Comparison of ENCODE assay signal across 22 cellular contexts in genomic region chrX:47351706-47352105, GRCh38. TPM values are rescaled to one million over a fixed set of nuclear protein-coding genes. Genes with fewer than 3 reads are reported as not detected.
DNase-seq lines count a peak whose midpoint lies in the region; ATAC-seq and TF ChIP-seq lines count a peak whose summit lies in the region.
"Had no signal": no experiment of that assay in that cellular context is flagged by ENCODE, and none has a peak within 500 bp of the region (broad histone marks: within the 10 kb centered on the region; RNA-seq: fewer than 3 reads in every experiment).

No MANE protein-coding gene starts in this region.

- H3K4me1 ChIP-seq in RWPE2 (ENCODE audit: insufficient read depth, poor library complexity, severe bottlenecking) = no peaks in the 10 kb centered on the region
- no peaks in the 10 kb centered on the region for H3K4me1 ChIP-seq in fibroblast of lung (ENCODE audit: control insufficient read depth, extremely low read depth, insufficient read depth, low read length)
- H3K4me1 ChIP-seq: SJSA1, suprapubic skin had no signal

- H3K27ac ChIP-seq in RWPE2 (ENCODE audit: poor library complexity, severe bottlenecking) = no peak overlapping the region
- H3K27ac ChIP-seq in fibroblast of lung (ENCODE audit: insufficient read depth, low read length) = no peak overlapping the region
- H3K27ac ChIP-seq: SJSA1, suprapubic skin had no signal

- no peaks in the 10 kb centered on the region for H3K4me1 Mint-ChIP-seq in chondrocyte (ENCODE audit: low read depth)
- H3K4me1 Mint-ChIP-seq: activated CD4-positive, alpha-beta T cell treated with anti-CD3 and anti-CD28 coated beads, Interleukin-2, amount 10 ng/mL, durations not matched to agents 7 days and 5 days; activated naive CD4-positive, alpha-beta T cell treated with anti-CD3 and anti-CD28 coated beads, Interleukin-2, amount 10 ng/mL, durations not matched to agents 7 days and 5 days had no signal

- H3K4me3 ChIP-seq in RWPE2 (ENCODE audit: severe bottlenecking) = no peak overlapping the region
- no peak overlapping the region for H3K4me3 ChIP-seq in fibroblast of lung (replicated peaks in 1 of 4; ENCODE audit: control extremely low read depth in 1 of 4, insufficient read depth in 1 of 4, low read depth in 3 of 4, low read length in 4 of 4)
- H3K4me3 ChIP-seq: SJSA1, smooth muscle cell, suprapubic skin had no signal

- H3K36me3 Mint-ChIP-seq in chondrocyte (ENCODE audit: low read depth) = no peaks in the 10 kb centered on the region
- H3K36me3 Mint-ChIP-seq: activated naive CD4-positive, alpha-beta T cell treated with anti-CD3 and anti-CD28 coated beads, Interleukin-2, amount 10 ng/mL, durations not matched to agents 7 days and 5 days had no signal

- no peak overlapping the region for H3K27ac Mint-ChIP-seq in chondrocyte (ENCODE audit: unreplicated experiment)
- H3K27ac Mint-ChIP-seq: activated CD4-positive, alpha-beta T cell treated with anti-CD3 and anti-CD28 coated beads, Interleukin-2, amount 10 ng/mL, durations not matched to agents 7 days and 5 days; activated naive CD4-positive, alpha-beta T cell treated with anti-CD3 and anti-CD28 coated beads, Interleukin-2, amount 10 ng/mL, durations not matched to agents 7 days and 5 days; activated T-helper 1 cell treated with anti-CD3 and anti-CD28 coated beads, Interleukin-12 subunit alpha, Interleukin-12 subunit beta, Interleukin-2, Interleukin-4 antibody, amounts not matched to agents 30 ng/mL and 10 ng/mL and 1 ng/mL, durations not matched to agents 14 hours and 24 hours and 36 hours; T-helper 1 cell treated with Interleukin-12 subunit alpha and Interleukin-12 subunit beta and Interleukin-4 antibody, amounts not matched to agents 30 μg/mL and 1 μg/mL, for 36 hours had no signal

- DNase-seq in A172 (ENCODE audit: low spot score) (peak; percentile 45), GM04504 (ENCODE audit: low read depth) (peak; percentile 28), RWPE2 (ENCODE audit: low spot score) (no peak), fibroblast of lung (ENCODE audit: low read depth in 2 of 2) (peak; percentile 9 to 67), chondrocyte (ENCODE audit: low spot score) (no peak), RPMI8226 (no peak)
- no peak for DNase-seq in activated CD4-positive, alpha-beta T cell treated with anti-CD3 and anti-CD28 coated beads, Interleukin-2, amount 50 U/mL, for 1 hour
- DNase-seq: activated CD4-positive, alpha-beta T cell treated with anti-CD3 and anti-CD28 coated beads, Interleukin-2, amount 10 ng/mL, durations not matched to agents 7 days and 5 days; activated naive CD4-positive, alpha-beta T cell treated with anti-CD3 and anti-CD28 coated beads, Interleukin-2, amount 10 ng/mL, durations not matched to agents 7 days and 5 days; foreskin melanocyte; NCI-H1436 treated with DMSO at 0.1 percent for 48 hours; NCI-H510A treated with DMSO at 0.1 percent for 48 hours; stimulated activated CD4-positive, alpha-beta T cell treated with anti-CD3 and anti-CD28 coated beads, Interleukin-2, amount 100 ng/mL, for 24 hours had no signal

- TF ChIP-seq CTCF in RWPE2 (IDR thresholded peaks at IDR 0.05; ENCODE audit: poor library complexity, severe bottlenecking) (no peak), fibroblast of lung (conservative IDR thresholded peaks at IDR 0.05 in 1 of 2, IDR thresholded peaks at IDR 0.05 in 1 of 2; ENCODE audit: low read depth in 1 of 2, low read length in 2 of 2) (no peak), chondrocyte (IDR thresholded peaks at IDR 0.05) (no peak)

- no peaks in the 10 kb centered on the region for H3K27me3 Mint-ChIP-seq in chondrocyte (ENCODE audit: low read depth)
- H3K27me3 Mint-ChIP-seq: activated CD4-positive, alpha-beta T cell treated with anti-CD3 and anti-CD28 coated beads, Interleukin-2, amount 10 ng/mL, durations not matched to agents 7 days and 5 days; activated naive CD4-positive, alpha-beta T cell treated with anti-CD3 and anti-CD28 coated beads, Interleukin-2, amount 10 ng/mL, durations not matched to agents 7 days and 5 days had no signal

- H3K79me2 ChIP-seq in fibroblast of lung (ENCODE audit: control insufficient read depth, insufficient read depth, low read length) = no peaks in the 10 kb centered on the region

- peaks cover 2% of the 10 kb centered on the region for H3K9me3 Mint-ChIP-seq in chondrocyte (ENCODE audit: low read depth)
- H3K9me3 Mint-ChIP-seq: activated CD4-positive, alpha-beta T cell treated with anti-CD3 and anti-CD28 coated beads, Interleukin-2, amount 10 ng/mL, durations not matched to agents 7 days and 5 days; activated naive CD4-positive, alpha-beta T cell treated with anti-CD3 and anti-CD28 coated beads, Interleukin-2, amount 10 ng/mL, durations not matched to agents 7 days and 5 days; activated T-helper 1 cell treated with anti-CD3 and anti-CD28 coated beads, Interleukin-12 subunit alpha, Interleukin-12 subunit beta, Interleukin-2, Interleukin-4 antibody, amounts not matched to agents 30 ng/mL and 10 ng/mL and 1 ng/mL, durations not matched to agents 14 hours and 24 hours and 36 hours; T-helper 1 cell treated with Interleukin-12 subunit alpha and Interleukin-12 subunit beta and Interleukin-4 antibody, amounts not matched to agents 30 μg/mL and 1 μg/mL, for 36 hours had no signal

- H2AFZ ChIP-seq in fibroblast of lung (ENCODE audit: low read length) = no peak overlapping the region

- H3K36me3 ChIP-seq in RWPE2 (ENCODE audit: low read depth) (no peaks in the 10 kb centered on the region), fibroblast of lung (ENCODE audit: control insufficient read depth, insufficient read depth, low read length) (no peaks in the 10 kb centered on the region)
- H3K36me3 ChIP-seq: SJSA1, suprapubic skin had no signal

- H3K4me3 Mint-ChIP-seq in chondrocyte (ENCODE audit: unreplicated experiment) = no peak overlapping the region
- H3K4me3 Mint-ChIP-seq: activated CD4-positive, alpha-beta T cell treated with anti-CD3 and anti-CD28 coated beads, Interleukin-2, amount 10 ng/mL, durations not matched to agents 7 days and 5 days; activated naive CD4-positive, alpha-beta T cell treated with anti-CD3 and anti-CD28 coated beads, Interleukin-2, amount 10 ng/mL, durations not matched to agents 7 days and 5 days; activated T-helper 1 cell treated with anti-CD3 and anti-CD28 coated beads, Interleukin-12 subunit alpha, Interleukin-12 subunit beta, Interleukin-2, Interleukin-4 antibody, amounts not matched to agents 30 ng/mL and 10 ng/mL and 1 ng/mL, durations not matched to agents 14 hours and 24 hours and 36 hours; T-helper 1 cell treated with Interleukin-12 subunit alpha and Interleukin-12 subunit beta and Interleukin-4 antibody, amounts not matched to agents 30 μg/mL and 1 μg/mL, for 36 hours had no signal

- 0 out of 3 replicates have a peak, but pooled peaks have one; percentile 41 for ATAC-seq in RWPE2 (ENCODE audit: low read depth)
- ATAC-seq in HG02973 (IDR thresholded peaks at IDR 0.05; ENCODE audit: unreplicated experiment) = no peak

- H3K27me3 ChIP-seq in RWPE2 (ENCODE audit: insufficient read depth, poor library complexity, severe bottlenecking) (no peaks in the 10 kb centered on the region), fibroblast of lung (ENCODE audit: control insufficient read depth, insufficient read depth, low read length) (no peaks in the 10 kb centered on the region)
- H3K27me3 ChIP-seq: SJSA1, suprapubic skin had no signal

- no peak overlapping the region for H3K9ac ChIP-seq in fibroblast of lung (ENCODE audit: insufficient read depth, low read length)

- H3K4me2 ChIP-seq in fibroblast of lung (ENCODE audit: extremely low read depth, insufficient read depth, low read length) = no peak overlapping the region
- H3K4me2 ChIP-seq: smooth muscle cell had no signal

- H4K20me1 ChIP-seq in fibroblast of lung (ENCODE audit: control insufficient read depth, extremely low read depth, insufficient read depth, low read length) = no peaks in the 10 kb centered on the region

- no peaks in the 10 kb centered on the region for H3K9me3 ChIP-seq in RWPE2 (ENCODE audit: severe bottlenecking)
- no peaks in the 10 kb centered on the region for H3K9me3 ChIP-seq in fibroblast of lung (ENCODE audit: control insufficient read depth, insufficient read depth, low read depth, low read length)
- H3K9me3 ChIP-seq: SJSA1, suprapubic skin had no signal

RNA-seq across cellular contexts. Expression of gene ZNF157, which starts 18.7 kb away (rescaled TPM):
- total RNA-seq in A172 (2014; rRNA removed; shearing (Covaris generic)) = not detected in 2 replicates
- total RNA-seq in fibroblast of lung (0.17 and 0.26 TPM in 2 replicates), chondrocyte (0.15 to 0.22 TPM in 2 of 3 replicates, not detected in the other)
- 0.02 TPM in 1 of 2 replicates, not detected in the other for polyA plus RNA-seq in fibroblast of lung
- not detected in 2 replicates for polyA plus RNA-seq in fibroblast of lung (2012)
- polyA minus RNA-seq in fibroblast of lung (ENCODE audit: low replicate concordance) = not detected in 2 replicates
- total RNA-seq: dermis microvascular lymphatic vessel endothelial cell, mesenteric fat pad, SJSA1, smooth muscle cell had no signal
- polyA plus RNA-seq: BJ, smooth muscle cell had no signal

Comparison
In these comparisons a context has a peak if more than half of its experiments do, and no peak if none do; other contexts are left out.
1. DNase-seq: peak in A172 (single experiment), GM04504 (single experiment) and fibroblast of lung (2 of 2); none in RWPE2 (single experiment), chondrocyte (single experiment), RPMI8226 (single experiment) and activated CD4-positive, alpha-beta T cell treated with anti-CD3 and anti-CD28 coated beads, Interleukin-2, amount 50 U/mL, for 1 hour (single experiment).